Comparison of ENCODE assay signal across 21 cellular contexts in the genomic region with DNA sequence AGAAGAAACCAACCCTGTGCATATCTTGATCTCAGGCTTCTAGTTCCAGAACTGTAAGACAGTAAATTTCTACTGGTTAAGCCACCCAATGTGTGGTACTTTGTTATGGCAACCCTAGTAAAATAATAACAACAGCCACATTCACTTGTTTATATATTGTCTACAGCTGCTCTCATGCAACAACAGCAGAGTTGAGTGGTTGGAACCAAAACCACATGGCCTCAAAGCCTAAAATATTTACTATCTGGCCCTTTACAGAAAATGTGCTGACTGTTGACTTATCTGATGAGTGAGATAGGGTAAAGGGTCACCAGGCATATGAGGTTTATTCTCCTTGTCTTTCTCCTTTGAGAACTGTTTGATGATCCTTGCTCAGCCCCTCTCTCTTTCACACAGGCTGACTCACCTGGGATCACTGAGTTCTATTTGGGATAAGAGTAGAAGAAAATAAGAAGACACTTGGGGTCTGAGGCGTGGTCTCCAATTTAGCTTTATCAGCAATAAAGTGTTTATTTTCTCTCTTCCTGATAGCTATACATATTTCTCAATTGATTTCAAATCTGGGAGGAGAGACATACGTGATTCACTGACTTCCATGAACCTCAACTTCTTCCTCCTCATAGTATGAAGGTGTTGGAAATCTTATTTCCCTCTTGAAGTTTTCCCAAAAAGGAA.
DNase-seq lines count a peak whose midpoint lies in the region; ATAC-seq, FAIRE-seq and TF ChIP-seq lines count a peak whose summit lies in the region.
"Had no signal": no experiment of that assay in that cellular context is flagged by ENCODE, and none has a peak within 500 bp of the region (broad histone marks: within the 10 kb centered on the region; RNA-seq: fewer than 3 reads in every experiment).

No MANE protein-coding gene starts in this region.

- no peaks in the 10 kb centered on the region for H3K36me3 ChIP-seq in bronchial epithelial cell (ENCODE audit: control insufficient read depth, insufficient read depth, low read length)
- no peaks in the 10 kb centered on the region for H3K36me3 ChIP-seq in mucosa of descending colon (ENCODE audit: low read depth)
- no peaks in the 10 kb centered on the region for H3K36me3 ChIP-seq in MM.1S (replicated peaks; ENCODE audit: insufficient read depth, low read length)

- no peak overlapping the region for H3K4me2 ChIP-seq in MM.1S (ENCODE audit: low read depth, low read length)

- H3K4me3 ChIP-seq in bronchial epithelial cell (ENCODE audit: low read depth, low read length) (no peak overlapping the region), mucosa of descending colon (no peak overlapping the region), MM.1S (ENCODE audit: low read length) (no peak overlapping the region)
- H3K4me3 ChIP-seq: GM12878 had no signal

- FAIRE-seq in bronchial epithelial cell (lab: Jason Lieb, UNC): no peak
- FAIRE-seq: GM12878 had no signal

- no peaks in the 10 kb centered on the region for H3K9me2 ChIP-seq in MM.1S (replicated peaks; ENCODE audit: insufficient read depth, low read length)

- intact Hi-C loops in mucosa of descending colon (cut with DNase I, micrococcal nuclease): no loop called here

- no peaks in the 10 kb centered on the region for H3K79me2 ChIP-seq in MM.1S (ENCODE audit: low read length)

- no peaks in the 10 kb centered on the region for H3F3A ChIP-seq in MM.1S (ENCODE audit: insufficient read depth, low read length)

- H3K9me3 ChIP-seq in mucosa of descending colon: no peaks in the 10 kb centered on the region
- no peaks in the 10 kb centered on the region for H3K9me3 ChIP-seq in MM.1S (replicated peaks; ENCODE audit: insufficient read depth, low read length)

- DNase-seq in EH (ENCODE audit: low read depth) (peak; percentile 58), LHCN-M2 (ENCODE audit: low read depth) (peak; percentile 82), bronchial epithelial cell (ENCODE audit: low read depth) (peak; percentile 24), mucosa of descending colon (no peak), MM.1S (no peak), ecto neural progenitor cell (ENCODE audit: low spot score) (no peak), MV-4-11 (lab: John Stamatoyannopoulos, UW) (no peak)
- DNase-seq: ACHN; CD4-positive, CD25-positive, alpha-beta regulatory T cell; DND-41; GDM1; GOT3; Kasumi-1; NCI-H1417 treated with DMSO at 0.1 percent for 48 hours; NCI-H2029; NCI-H2171; NCI-H446 treated with DMSO at 0.1 percent for 48 hours; PC-3 had no signal

- H3K9ac ChIP-seq in MM.1S (ENCODE audit: low read length): no peak overlapping the region

- H4K20me1 ChIP-seq in MM.1S (ENCODE audit: insufficient read depth, low read length): no peaks in the 10 kb centered on the region

- H3K27ac ChIP-seq in MM.1S (ENCODE audit: low read length): no peak overlapping the region
- H3K27ac ChIP-seq: RWPE1 had no signal

- no peak for TF ChIP-seq CTCF in bronchial epithelial cell (IDR thresholded peaks at IDR 0.05; ENCODE audit: insufficient read depth, low read length, severe bottlenecking)
- no peak for TF ChIP-seq CTCF in mucosa of descending colon (IDR thresholded peaks at IDR 0.05)
- no peak for TF ChIP-seq CTCF in MM.1S (IDR thresholded peaks at IDR 0.05; ENCODE audit: low read length)

- H3K4me1 ChIP-seq in mucosa of descending colon (ENCODE audit: low read depth) (no peaks in the 10 kb centered on the region), MM.1S (ENCODE audit: low read length) (no peaks in the 10 kb centered on the region)

- ATAC-seq in mucosa of descending colon (peak; percentile 31), HG02798 (IDR thresholded peaks at IDR 0.05; ENCODE audit: poor library complexity, unreplicated experiment) (no peak)
- ATAC-seq: GM12878, PC-3 had no signal

- H2AFZ ChIP-seq in MM.1S (ENCODE audit: low read length): no peak overlapping the region

- H3K27me3 ChIP-seq in bronchial epithelial cell (ENCODE audit: control insufficient read depth, insufficient read depth, low read length): no peaks in the 10 kb centered on the region
- H3K27me3 ChIP-seq in MM.1S (replicated peaks; ENCODE audit: insufficient read depth, low read length): no peaks in the 10 kb centered on the region

Comparison
In these comparisons a context has a peak if more than half of its experiments do, and no peak if none do; other contexts are left out.
1. DNase-seq: peak in EH (single experiment), LHCN-M2 (single experiment) and bronchial epithelial cell (single experiment); none in mucosa of descending colon (0 of 3), MM.1S (single experiment), ecto neural progenitor cell (single experiment) and MV-4-11 (single experiment).